2 cellular contexts compared by ENCODE assay signal in the genomic region with DNA sequence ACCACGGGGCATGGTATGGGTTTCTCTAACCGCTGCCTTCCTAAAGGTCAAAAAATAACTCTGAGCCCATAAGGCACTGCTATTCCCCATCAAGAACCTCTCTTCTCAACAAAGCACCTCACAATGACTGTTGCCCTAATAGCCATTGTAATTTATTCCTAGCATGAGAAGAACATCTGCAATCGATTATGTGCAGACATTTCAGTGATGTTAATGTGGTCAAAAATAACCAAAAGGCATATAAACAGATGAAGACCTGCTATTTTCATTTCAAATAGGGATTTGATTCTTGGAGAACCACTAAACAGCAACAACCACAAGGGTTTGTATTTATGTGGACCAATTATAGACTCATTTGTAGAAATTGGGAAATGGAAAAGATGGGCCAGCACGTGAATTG.
TF ChIP-seq lines count a peak whose summit lies in the region.

No MANE protein-coding gene starts in this region.

TF ChIP-seq in SK-N-SH, 30 proteins besides CTCF, POLR2A, EP300 and RAD21 (continued from another document):
- TF ChIP-seq, protein P1, sequence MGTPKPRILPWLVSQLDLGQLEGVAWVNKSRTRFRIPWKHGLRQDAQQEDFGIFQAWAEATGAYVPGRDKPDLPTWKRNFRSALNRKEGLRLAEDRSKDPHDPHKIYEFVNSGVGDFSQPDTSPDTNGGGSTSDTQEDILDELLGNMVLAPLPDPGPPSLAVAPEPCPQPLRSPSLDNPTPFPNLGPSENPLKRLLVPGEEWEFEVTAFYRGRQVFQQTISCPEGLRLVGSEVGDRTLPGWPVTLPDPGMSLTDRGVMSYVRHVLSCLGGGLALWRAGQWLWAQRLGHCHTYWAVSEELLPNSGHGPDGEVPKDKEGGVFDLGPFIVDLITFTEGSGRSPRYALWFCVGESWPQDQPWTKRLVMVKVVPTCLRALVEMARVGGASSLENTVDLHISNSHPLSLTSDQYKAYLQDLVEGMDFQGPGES (IDR thresholded peaks at IDR 0.05; ENCODE audit: low read depth, low read length), result no peak
- TF ChIP-seq GABPA (IDR thresholded peaks at IDR 0.05; ENCODE audit: low read depth), result no peak
- TF ChIP-seq MEF2A (IDR thresholded peaks at IDR 0.05; ENCODE audit: borderline replicate concordance, low read depth), result no peak

TF ChIP-seq in HepG2, 621 proteins besides CTCF, POLR2A, EP300 and RAD21 (continued from another document):
- TF ChIP-seq, protein P2, sequence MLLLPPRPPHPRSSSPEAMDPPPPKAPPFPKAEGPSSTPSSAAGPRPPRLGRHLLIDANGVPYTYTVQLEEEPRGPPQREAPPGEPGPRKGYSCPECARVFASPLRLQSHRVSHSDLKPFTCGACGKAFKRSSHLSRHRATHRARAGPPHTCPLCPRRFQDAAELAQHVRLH (CRISPR knock-in tag; IDR thresholded peaks at IDR 0.05; ENCODE audit: borderline replicate concordance, low read depth), result no peak
- no peak for TF ChIP-seq ZSCAN22 (CRISPR knock-in tag; IDR thresholded peaks at IDR 0.05)
- TF ChIP-seq ZFP90 (CRISPR knock-in tag; IDR thresholded peaks at IDR 0.05; ENCODE audit: borderline replicate concordance), result no peak
